In the genomic region with DNA sequence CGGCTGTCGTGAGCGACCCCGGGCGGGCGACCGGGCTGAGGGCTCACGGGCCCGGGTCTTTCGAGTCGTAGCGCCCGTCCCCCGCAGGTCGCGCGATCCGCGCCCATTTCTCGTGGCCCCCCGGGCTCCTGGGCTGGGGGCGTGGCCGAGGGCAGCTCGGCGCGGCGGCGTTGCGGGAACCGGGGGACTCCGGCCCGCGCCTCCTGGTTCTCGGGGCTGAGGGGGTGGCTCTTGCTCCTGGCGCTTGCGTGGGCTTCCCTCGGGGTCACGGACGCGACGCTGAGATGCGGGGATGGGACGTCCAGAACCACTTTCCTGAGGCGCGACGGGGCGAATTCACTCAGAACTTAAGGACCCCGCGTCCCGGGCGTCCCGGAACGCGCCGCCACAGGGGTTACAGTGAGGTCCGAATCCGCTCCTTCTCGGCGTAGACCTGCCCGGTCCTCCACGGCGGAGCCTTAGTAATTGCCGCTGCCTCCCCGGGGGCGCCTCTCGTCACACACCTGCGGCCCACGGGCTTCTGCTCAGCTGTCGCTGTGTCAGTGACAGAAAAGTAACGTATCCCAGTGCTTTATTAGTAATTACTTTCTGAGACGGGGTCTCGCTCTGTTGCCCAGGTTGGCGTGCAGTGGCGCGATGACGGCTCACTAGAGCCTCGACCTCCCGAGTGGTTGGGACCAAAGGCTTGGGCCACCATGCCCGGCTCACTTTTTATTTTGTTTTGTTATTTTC, we compare ENCODE assay signal across 7 cellular contexts. TPM values are rescaled to one million over a fixed set of nuclear protein-coding genes. Genes with fewer than 3 reads are reported as not detected.
A peak's percentile ranks its signal among the peaks of the same experiment; 100 is the strongest.
DNase-seq lines count a peak whose midpoint lies in the region; ATAC-seq and TF ChIP-seq lines count a peak whose summit lies in the region.

No MANE protein-coding gene starts in this region.

- peaks cover 31% of the 10 kb centered on the region for H3K4me1 Mint-ChIP-seq in HFFc6 (ENCODE audit: low read depth)

- H3K4me3 ChIP-seq in adipocyte (ENCODE audit: low read length) (peak overlapping the region; percentile 96), iPS-15b (ENCODE audit: low read depth, low read length) (peak overlapping the region; percentile 74), smooth muscle cell (peak overlapping the region; percentile 82)

- DNase-seq in HFFc6 (no peak), NCI-H69 (lab: John Stamatoyannopoulos, UW) (peak; percentile 63), adipocyte (ENCODE audit: low read depth) (peak; percentile 70), smooth muscle cell (lab: John Stamatoyannopoulos, UW; ENCODE audit: unreplicated experiment) (no peak), 8988T (no peak)

- peak overlapping the region; percentile 30 for H3K27ac ChIP-seq in smooth muscle cell (ENCODE audit: low read depth)

- H3K36me3 ChIP-seq in adipocyte (ENCODE audit: control insufficient read depth, insufficient read depth, low read length, severe bottlenecking) (no peaks in the 10 kb centered on the region), iPS-15b (ENCODE audit: control insufficient read depth, insufficient read depth, low read length) (no peaks in the 10 kb centered on the region), smooth muscle cell (ENCODE audit: low read depth) (no peaks in the 10 kb centered on the region)

- H3K4me1 ChIP-seq in adipocyte (ENCODE audit: control insufficient read depth, insufficient read depth, low read length) (peaks cover 5% of the 10 kb centered on the region), iPS-15b (ENCODE audit: control insufficient read depth, insufficient read depth, low read length) (no peaks in the 10 kb centered on the region), smooth muscle cell (ENCODE audit: low read depth) (peaks cover 5% of the 10 kb centered on the region)

- peak overlapping the region; percentile 86 for H3K4me2 ChIP-seq in smooth muscle cell

- H3K9me3 Mint-ChIP-seq in HFFc6: no peaks in the 10 kb centered on the region

- TF ChIP-seq CTCF in HFFc6 (IDR thresholded peaks at IDR 0.05) (no peak), smooth muscle cell (IDR thresholded peaks at IDR 0.05; ENCODE audit: borderline replicate concordance, insufficient read depth, poor library complexity, severe bottlenecking) (no peak)

- H3K9ac ChIP-seq in adipocyte (ENCODE audit: low read length): peak overlapping the region; percentile 93
- H3K9ac ChIP-seq in iPS-15b (ENCODE audit: low read depth, low read length): peak overlapping the region; percentile 60
- H3K9ac ChIP-seq in smooth muscle cell (ENCODE audit: low read depth): peak overlapping the region; percentile 85

- H3K27ac Mint-ChIP-seq in HFFc6: peak overlapping the region; percentile 78

- 4% methylated on average over 70 of the region's 79 CpGs for WGBS in smooth muscle cell (ENCODE audit: low lambda C conversion rate)

- no peaks in the 10 kb centered on the region for H3K36me3 Mint-ChIP-seq in HFFc6 (ENCODE audit: low read depth)

- peaks cover 51% of the 10 kb centered on the region for H3K79me2 ChIP-seq in smooth muscle cell (ENCODE audit: low read depth)

- H3K27me3 ChIP-seq in adipocyte (replicated peaks; ENCODE audit: control insufficient read depth, insufficient read depth, low read length) (no peaks in the 10 kb centered on the region), iPS-15b (ENCODE audit: control insufficient read depth, insufficient read depth, low read length) (no peaks in the 10 kb centered on the region), smooth muscle cell (ENCODE audit: low read depth) (no peaks in the 10 kb centered on the region)

- H3K27me3 Mint-ChIP-seq in HFFc6 (ENCODE audit: insufficient read depth): peaks cover 1% of the 10 kb centered on the region; the same call in 1 of the 2 replicates

- peak; percentile 37 for ATAC-seq in GM18511 (IDR thresholded peaks at IDR 0.05; ENCODE audit: unreplicated experiment)

- no peaks in the 10 kb centered on the region for H3K9me3 ChIP-seq in adipocyte (ENCODE audit: control insufficient read depth, low read length)
- H3K9me3 ChIP-seq in iPS-15b (ENCODE audit: control insufficient read depth, insufficient read depth, low read length): no peaks in the 10 kb centered on the region
- no peaks in the 10 kb centered on the region for H3K9me3 ChIP-seq in smooth muscle cell (replicated peaks; ENCODE audit: low read depth)

- peak overlapping the region; percentile 85 for H2AFZ ChIP-seq in smooth muscle cell (ENCODE audit: low read depth)

- H3F3A ChIP-seq in smooth muscle cell (ENCODE audit: low read depth): peaks cover 18% of the 10 kb centered on the region

- H4K20me1 ChIP-seq in smooth muscle cell (ENCODE audit: low read depth): peaks cover 42% of the 10 kb centered on the region

- H3K4me3 Mint-ChIP-seq in HFFc6: peak overlapping the region; percentile 93

RNA-seq across cellular contexts. Expression of a gene that starts 0.6 kb away (rescaled TPM):
- total RNA-seq in HFFc6 (2021; fragmentation: NEBNext Ultra II Directional; extraction: Animal tissue kit (Norgen Biotek cat#: 25700)): 10 to 100 TPM; 27.5 to 35.3 (median 30.4) TPM
- total RNA-seq in smooth muscle cell: 10.9 and 13.6 TPM in 2 replicates
- polyA plus RNA-seq in smooth muscle cell: 6.6 and 9.8 TPM in 2 replicates

RNA-seq across cellular contexts. Expression of a gene that starts 21.3 kb away (rescaled TPM):
- total RNA-seq in HFFc6 (2021; fragmentation: NEBNext Ultra II Directional; extraction: Animal tissue kit (Norgen Biotek cat#: 25700)): 10 to 100 TPM; 26.2 to 37.7 (median 29.8) TPM
- 2.6 and 22.2 TPM in 2 replicates for total RNA-seq in smooth muscle cell
- polyA plus RNA-seq in smooth muscle cell: 6.6 and 18.5 TPM in 2 replicates

RNA-seq across cellular contexts. Expression of a gene that starts 55.9 kb away (rescaled TPM):
- total RNA-seq in HFFc6 (2021; fragmentation: NEBNext Ultra II Directional; extraction: Animal tissue kit (Norgen Biotek cat#: 25700)): 10 to 100 TPM; 21.4 to 35.0 (median 25.5) TPM
- total RNA-seq in smooth muscle cell: 8.1 and 10.5 TPM in 2 replicates
- polyA plus RNA-seq in smooth muscle cell: 8.5 and 19.9 TPM in 2 replicates

Comparison
In these comparisons a context has a peak if more than half of its experiments do, and no peak if none do; other contexts are left out.
1. DNase-seq: peak in NCI-H69 (single experiment) and adipocyte (single experiment); none in HFFc6 (single experiment), smooth muscle cell (single experiment) and 8988T (single experiment).
2. Peak in every context shown above with its lines, with median percentiles within 50 percentile points of each other: H3K4me3 ChIP-seq and H3K9ac ChIP-seq.